Comparison of ENCODE assay signal across 1 cellular context in the genomic region with DNA sequence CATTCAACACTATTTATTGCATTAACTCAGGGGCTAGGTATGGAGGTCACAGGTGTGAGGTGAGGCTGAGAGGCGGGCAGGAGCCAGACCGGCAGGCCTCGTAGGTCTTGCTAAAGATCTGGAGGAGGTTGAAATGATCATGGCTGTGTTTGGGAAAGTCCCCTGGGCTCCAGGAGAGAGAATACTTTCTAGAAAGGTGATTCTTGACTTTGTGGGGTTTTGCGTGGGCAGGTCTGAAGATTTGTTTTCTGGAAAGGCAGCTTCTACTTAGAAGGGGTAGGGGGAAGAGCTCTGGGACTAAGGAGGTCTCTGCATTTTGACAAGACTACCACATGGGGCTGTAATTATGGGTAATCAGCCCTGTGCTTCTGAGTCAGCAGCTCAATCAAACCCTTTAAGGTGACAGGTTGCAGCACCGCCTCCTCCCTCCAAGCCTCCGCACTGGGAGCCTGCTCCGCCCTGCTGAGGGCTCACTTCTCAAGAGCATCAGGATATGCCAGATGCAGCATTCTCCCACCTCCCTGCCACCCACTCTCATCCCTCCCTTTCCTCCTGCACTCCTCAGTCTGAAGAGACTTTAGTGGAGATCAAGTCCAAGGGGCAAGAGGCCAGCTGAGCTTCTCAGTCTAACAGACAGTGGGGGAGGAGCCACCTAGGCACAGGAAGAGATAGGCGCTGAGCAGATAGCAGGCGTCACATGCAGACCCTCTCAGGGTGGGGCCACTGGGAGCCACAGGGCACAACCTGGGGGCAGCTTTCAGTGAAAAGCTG.
TF ChIP-seq lines count a peak whose summit lies in the region.

No MANE protein-coding gene starts in this region.

TF ChIP-seq in HEK293, 187 proteins besides CTCF, POLR2A, EP300 and RAD21 (continued from another document):
- peak; percentile 29; the same call in 1 of the 2 replicates for TF ChIP-seq GLIS1 (tag by site-specific recombination; IDR thresholded peaks at IDR 0.05)
- peak; percentile 97 for TF ChIP-seq ZFHX2 (tag by site-specific recombination; conservative IDR thresholded peaks at IDR 0.05)
- TF ChIP-seq ZNF239 (tag by site-specific recombination; IDR thresholded peaks at IDR 0.05) = no peak
- TF ChIP-seq ZNF510 (tag by site-specific recombination; IDR thresholded peaks at IDR 0.05; ENCODE audit: insufficient replicate concordance) = no peak
